Comparison of ENCODE assay signal across 23 cellular contexts in the genomic region with DNA sequence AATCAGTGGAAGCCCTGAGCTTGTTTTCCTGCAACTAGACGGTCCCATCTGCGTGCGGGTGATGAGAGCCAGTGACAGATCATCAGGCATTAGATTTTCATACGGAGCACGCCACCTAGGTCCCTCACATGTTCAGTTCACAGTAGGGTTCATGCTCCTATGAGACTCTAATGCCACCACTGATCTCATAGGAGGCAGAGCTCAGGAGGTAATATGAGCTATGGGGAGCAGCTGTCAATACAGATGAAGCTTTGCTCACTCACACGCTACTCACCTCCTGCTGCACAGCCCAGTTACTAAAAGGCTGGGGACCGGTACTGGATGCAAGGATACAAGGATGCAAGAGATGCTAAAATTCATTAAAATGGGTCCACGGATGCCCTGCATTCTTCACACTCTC.
DNase-seq lines count a peak whose midpoint lies in the region; ATAC-seq and TF ChIP-seq lines count a peak whose summit lies in the region.
"Had no signal": no experiment of that assay in that cellular context is flagged by ENCODE, and none has a peak within 500 bp of the region (broad histone marks: within the 10 kb centered on the region; RNA-seq: fewer than 3 reads in every experiment).

No MANE protein-coding gene starts in this region.

- H3K27ac ChIP-seq in AG04450 (ENCODE audit: low read depth, low read length) (peak overlapping the region; percentile 39), BLaER1 (no peak overlapping the region), HEK293 (ENCODE audit: extremely low read depth, low read depth, low read length) (no peak overlapping the region), iPS-20b (ENCODE audit: low read length) (no peak overlapping the region), WERI-Rb-1 (no peak overlapping the region), OCI-LY7 (ENCODE audit: low read depth, low read length, poor library complexity, severe bottlenecking) (no peak overlapping the region)

- H3K4me2 ChIP-seq in BLaER1 (no peak overlapping the region), OCI-LY7 (ENCODE audit: low read length) (no peak overlapping the region)

- H3K9ac ChIP-seq in BLaER1 (no peak overlapping the region), iPS-20b (ENCODE audit: low read depth, low read length) (no peak overlapping the region)

- H3K36me3 ChIP-seq in BLaER1 (peaks cover 68% of the 10 kb centered on the region), HEK293 (ENCODE audit: control insufficient read depth in 2 of 2, insufficient read depth in 1 of 2, low read length in 2 of 2) (no peaks in the 10 kb centered on the region; a peak in 1 of 3 replicates), iPS-20b (ENCODE audit: insufficient read depth, low read depth, low read length) (peaks cover 28% of the 10 kb centered on the region), WERI-Rb-1 (peaks cover 11% of the 10 kb centered on the region), OCI-LY7 (ENCODE audit: insufficient read depth, low read length) (peaks cover 15% of the 10 kb centered on the region)

- CTCF ChIA-PET in AG04450 (lab: Charles Lee) (no interaction called here), HEK293 (lab: Yijun Ruan, JAX) (no interaction called here), OCI-LY7 (lab: Charles Lee; ENCODE audit: unreplicated experiment) (no interaction called here)

- peaks cover 24% of the 10 kb centered on the region for H3K4me1 ChIP-seq in BLaER1
- no peaks in the 10 kb centered on the region for H3K4me1 ChIP-seq in HEK293 (ENCODE audit: control insufficient read depth, insufficient read depth, low read length)
- no peaks in the 10 kb centered on the region for H3K4me1 ChIP-seq in iPS-20b (ENCODE audit: insufficient read depth, low read length)
- H3K4me1 ChIP-seq in OCI-LY7 (ENCODE audit: insufficient read depth, low read length, poor library complexity, severe bottlenecking), result no peaks in the 10 kb centered on the region

- DNase-seq in AG04450 (ENCODE audit: low read depth, low spot score) (no peak), WERI-Rb-1 (no peak), OCI-LY7 (ENCODE audit: low spot score) (no peak)
- DNase-seq: 8988T; ACHN; AML-193; C1 segment of cervical spinal cord; CD4-positive, alpha-beta memory T cell; CD4-positive, CD25-positive, alpha-beta regulatory T cell; CD8-positive, alpha-beta memory T cell; COR-L47; DMS 273 treated with DMSO at 0.1 percent for 48 hours; DMS153; DMS53; DMS79; DND-41; EL; GDM1 had no signal

- H3K4me3 ChIP-seq in AG04450 (ENCODE audit: low read depth, low read length), result no peak overlapping the region
- H3K4me3 ChIP-seq in BLaER1, result peak overlapping the region; percentile 12; the same call in 1 of the 2 replicates
- no peak overlapping the region for H3K4me3 ChIP-seq in HEK293 (ENCODE audit: low read depth, low read length)
- peak overlapping the region; percentile 7; the same call in 1 of the 2 replicates for H3K4me3 ChIP-seq in iPS-20b (ENCODE audit: low read length)
- H3K4me3 ChIP-seq in WERI-Rb-1 (ENCODE audit: low read depth, low read length), result no peak overlapping the region
- H3K4me3 ChIP-seq in OCI-LY7 (ENCODE audit: low read depth, low read length, poor library complexity, severe bottlenecking), result no peak overlapping the region
- H3K4me3 ChIP-seq: GM12878 had no signal

- H3K27me3 ChIP-seq in AG04450 (ENCODE audit: control insufficient read depth, insufficient read depth, low read length), result no peaks in the 10 kb centered on the region
- H3K27me3 ChIP-seq in BLaER1, result no peaks in the 10 kb centered on the region
- no peaks in the 10 kb centered on the region for H3K27me3 ChIP-seq in iPS-20b (ENCODE audit: insufficient read depth, low read length)
- H3K27me3 ChIP-seq in WERI-Rb-1 (ENCODE audit: insufficient read depth, low read depth, severe bottlenecking), result no peaks in the 10 kb centered on the region

- peaks cover 10% of the 10 kb centered on the region; the same call in 1 of the 2 replicates for H3K9me3 ChIP-seq in AG04450 (ENCODE audit: control insufficient read depth, insufficient read depth, low read length)
- H3K9me3 ChIP-seq in BLaER1, result peaks cover 39% of the 10 kb centered on the region
- no peaks in the 10 kb centered on the region for H3K9me3 ChIP-seq in HEK293 (ENCODE audit: control insufficient read depth, insufficient read depth, low read depth, low read length)
- peaks cover 22% of the 10 kb centered on the region for H3K9me3 ChIP-seq in iPS-20b (ENCODE audit: insufficient read depth, low read depth, low read length)
- H3K9me3 ChIP-seq in WERI-Rb-1 (ENCODE audit: severe bottlenecking), result peaks cover 8% of the 10 kb centered on the region
- no peaks in the 10 kb centered on the region for H3K9me3 ChIP-seq in OCI-LY7 (ENCODE audit: low read length)

- no peaks in the 10 kb centered on the region for H3K79me2 ChIP-seq in OCI-LY7 (ENCODE audit: insufficient read depth, low read depth, low read length)

- ATAC-seq in GM21360 (IDR thresholded peaks at IDR 0.05; ENCODE audit: unreplicated experiment), result no peak
- ATAC-seq: GM12878 had no signal

- no TSS peak for BruUV-seq in OCI-LY7 (replicated peaks; lab: Mats Ljungman, UMichigan)

- intact Hi-C loops in OCI-LY7 (cut with micrococcal nuclease; ENCODE audit: unreplicated experiment), result no loop called here

- POLR2A ChIA-PET in AG04450 (lab: Yijun Ruan, JAX) (no interaction called here), HEK293 (lab: Yijun Ruan, JAX) (no interaction called here), OCI-LY7 (lab: Charles Lee) (no interaction called here)

- no peaks in the 10 kb centered on the region for H3K9me2 ChIP-seq in OCI-LY7 (ENCODE audit: insufficient read depth, low read length)

- TF ChIP-seq CTCF in AG04450 (IDR thresholded peaks at IDR 0.05; ENCODE audit: low read depth, low read length), result no peak
- TF ChIP-seq CTCF in HEK293 (tag by site-specific recombination; IDR thresholded peaks at IDR 0.05), result no peak
- no peak for TF ChIP-seq CTCF in WERI-Rb-1 (IDR thresholded peaks at IDR 0.05; ENCODE audit: low read depth, low read length)
- TF ChIP-seq CTCF in OCI-LY7 (conservative IDR thresholded peaks at IDR 0.05; ENCODE audit: low read length), result no peak

- H4K20me1 ChIP-seq in BLaER1 (no peaks in the 10 kb centered on the region), OCI-LY7 (ENCODE audit: insufficient read depth, low read length) (no peaks in the 10 kb centered on the region)

- no peak overlapping the region for H2AFZ ChIP-seq in OCI-LY7 (ENCODE audit: low read length)

TF ChIP-seq in HEK293, 187 proteins besides CTCF, POLR2A, EP300 and RAD21:
- TF ChIP-seq ZNF610 (tag by site-specific recombination; IDR thresholded peaks at IDR 0.05; ENCODE audit: borderline replicate concordance) (peak; percentile 96), SP7 (tag by site-specific recombination; IDR thresholded peaks at IDR 0.05) (no peak)

Comparison
In these comparisons a context has a peak if more than half of its experiments do, and no peak if none do; other contexts are left out.
1. H3K4me3 ChIP-seq: peak in BLaER1 (single experiment) and iPS-20b (single experiment); none in AG04450 (single experiment), HEK293 (single experiment), WERI-Rb-1 (single experiment) and OCI-LY7 (single experiment).